In genomic region chr10:15836797-15837196, GRCh38 we compare ENCODE assay signal across 23 cellular contexts. TPM values are rescaled to one million over a fixed set of nuclear protein-coding genes. Genes with fewer than 3 reads are reported as not detected.
DNase-seq lines count a peak whose midpoint lies in the region; ATAC-seq and TF ChIP-seq lines count a peak whose summit lies in the region.
"Had no signal": no experiment of that assay in that cellular context is flagged by ENCODE, and none has a peak within 500 bp of the region (broad histone marks: within the 10 kb centered on the region; RNA-seq: fewer than 3 reads in every experiment).

No MANE protein-coding gene starts in this region.

- H3K4me1 Mint-ChIP-seq in activated CD8-positive, alpha-beta T cell treated with anti-CD3 and anti-CD28 coated beads for 36 hours (ENCODE audit: low read depth), result peaks cover 13% of the 10 kb centered on the region
- H3K4me1 Mint-ChIP-seq in activated CD8-positive, alpha-beta T cell treated with anti-CD3 and anti-CD28 coated beads, Interleukin-2, amount 10 ng/mL, durations not matched to agents 7 days and 5 days (ENCODE audit: low read depth), result peaks cover 2% of the 10 kb centered on the region
- H3K4me1 Mint-ChIP-seq in activated T-helper 17 cell treated with anti-CD3 and anti-CD28 coated beads, Interleukin-2, amount 50 U/mL, for 72 hours, result peaks cover 9% of the 10 kb centered on the region
- H3K4me1 Mint-ChIP-seq in activated T-cell treated with anti-CD3 and anti-CD28 coated beads, Interleukin-2, amount 50 U/mL, for 4 hours (ENCODE audit: low read depth), result peaks cover 4% of the 10 kb centered on the region

- no peak overlapping the region for H3K27ac ChIP-seq in liver (ENCODE audit: low read depth in 1 of 2, low read length in 2 of 2)
- H3K27ac ChIP-seq: A549; BLaER1 treated with 17β-estradiol and CSF1 and Interleukin-3, amounts not matched to agents 10 nM and 100 nM had no signal

- DNase-seq in activated CD8-positive, alpha-beta T cell treated with anti-CD3 and anti-CD28 coated beads for 36 hours, result no peak
- no peak for DNase-seq in activated CD8-positive, alpha-beta T cell treated with anti-CD3 and anti-CD28 coated beads, Interleukin-2, amount 10 ng/mL, durations not matched to agents 7 days and 5 days
- no peak for DNase-seq in NOMO-1 treated with DMSO at 0.1 percent for 48 hours (lab: John Stamatoyannopoulos, UW; ENCODE audit: unreplicated experiment)
- no peak for DNase-seq in RPMI8226
- no peak for DNase-seq in activated T-cell treated with anti-CD3 and anti-CD28 coated beads, Interleukin-2, amount 50 U/mL, for 4 hours
- DNase-seq: 8988T; ACHN; AML-193; BE2C; CD4-positive, alpha-beta T cell; CD8-positive, alpha-beta memory T cell; DMS 273 treated with DMSO at 0.1 percent for 48 hours; DMS79; EL; GDM1; GOT3 had no signal

- 23% methylated on average over 4 of the region's 4 CpGs for whole genome bisulfite sequencing in liver

- no peaks in the 10 kb centered on the region for H3K9me3 Mint-ChIP-seq in activated CD8-positive, alpha-beta T cell treated with anti-CD3 and anti-CD28 coated beads for 36 hours
- no peaks in the 10 kb centered on the region for H3K9me3 Mint-ChIP-seq in activated CD8-positive, alpha-beta T cell treated with anti-CD3 and anti-CD28 coated beads, Interleukin-2, amount 10 ng/mL, durations not matched to agents 7 days and 5 days (ENCODE audit: insufficient read depth)
- H3K9me3 Mint-ChIP-seq in activated T-helper 17 cell treated with anti-CD3 and anti-CD28 coated beads, Interleukin-2, amount 50 U/mL, for 72 hours, result no peaks in the 10 kb centered on the region
- no peaks in the 10 kb centered on the region for H3K9me3 Mint-ChIP-seq in activated T-cell treated with anti-CD3 and anti-CD28 coated beads, Interleukin-2, amount 50 U/mL, for 4 hours
- H3K9me3 Mint-ChIP-seq: CD14-positive monocyte; CD4-positive, alpha-beta T cell; CD8-positive, alpha-beta memory T cell had no signal

- POLR2A ChIA-PET in activated CD8-positive, alpha-beta T cell treated with anti-CD3 and anti-CD28 coated beads for 36 hours (lab: Charles Lee), result no interaction called here
- POLR2A ChIA-PET in activated CD8-positive, alpha-beta T cell treated with anti-CD3 and anti-CD28 coated beads, Interleukin-2, amount 10 ng/mL, durations not matched to agents 7 days and 5 days (lab: Charles Lee), result no interaction called here

- H3K4me3 Mint-ChIP-seq in activated CD8-positive, alpha-beta T cell treated with anti-CD3 and anti-CD28 coated beads for 36 hours, result no peak overlapping the region
- H3K4me3 Mint-ChIP-seq in activated CD8-positive, alpha-beta T cell treated with anti-CD3 and anti-CD28 coated beads, Interleukin-2, amount 10 ng/mL, durations not matched to agents 7 days and 5 days, result no peak overlapping the region
- H3K4me3 Mint-ChIP-seq in activated T-helper 17 cell treated with anti-CD3 and anti-CD28 coated beads, Interleukin-2, amount 50 U/mL, for 72 hours, result no peak overlapping the region
- no peak overlapping the region for H3K4me3 Mint-ChIP-seq in activated T-cell treated with anti-CD3 and anti-CD28 coated beads, Interleukin-2, amount 50 U/mL, for 4 hours
- H3K4me3 Mint-ChIP-seq: CD14-positive monocyte; CD4-positive, alpha-beta T cell; CD8-positive, alpha-beta memory T cell had no signal

- peaks cover 0 to 16% (median 9%) of the 10 kb centered on the region in 4 donors for H3K4me1 ChIP-seq in liver (ENCODE audit: control insufficient read depth in 4 of 4, insufficient read depth in 4 of 4, low read length in 3 of 4)
- H3K4me1 ChIP-seq: A549, BE2C, HAP-1 had no signal

- intact Hi-C loops in activated CD8-positive, alpha-beta T cell treated with anti-CD3 and anti-CD28 coated beads for 36 hours (cut with micrococcal nuclease), result no loop called here

- peaks cover 0 to 3% (median 0%) of the 10 kb centered on the region in 4 donors for H3K36me3 ChIP-seq in liver (ENCODE audit: control insufficient read depth in 4 of 4, insufficient read depth in 3 of 4, low read depth in 1 of 4, low read length in 3 of 4)
- H3K36me3 ChIP-seq: BE2C had no signal

- H3K9ac ChIP-seq in liver (ENCODE audit: low read depth in 1 of 2, low read length in 2 of 2), result no peak overlapping the region
- H3K9ac ChIP-seq: BLaER1 treated with 17β-estradiol and CSF1 and Interleukin-3, amounts not matched to agents 10 nM and 100 nM had no signal

- no peak overlapping the region for H3K4me3 ChIP-seq in liver (ENCODE audit: low read depth in 1 of 3, low read length in 3 of 3)
- H3K4me3 ChIP-seq: A549; BLaER1 treated with 17β-estradiol and CSF1 and Interleukin-3, amounts not matched to agents 10 nM and 100 nM; GM12878; HAP-1 had no signal

- peak; percentile 39 for ATAC-seq in activated CD8-positive, alpha-beta T cell treated with anti-CD3 and anti-CD28 coated beads for 36 hours
- ATAC-seq in activated CD8-positive, alpha-beta T cell treated with anti-CD3 and anti-CD28 coated beads, Interleukin-2, amount 10 ng/mL, durations not matched to agents 7 days and 5 days, result no peak
- ATAC-seq in activated T-helper 17 cell treated with anti-CD3 and anti-CD28 coated beads, Interleukin-2, amount 50 U/mL, for 72 hours (replicated peaks), result peak; percentile 52
- no peak for ATAC-seq in activated T-cell treated with anti-CD3 and anti-CD28 coated beads, Interleukin-2, amount 50 U/mL, for 4 hours
- ATAC-seq: A549, GM12878 had no signal

- no peak for TF ChIP-seq RAD21 in liver (IDR thresholded peaks at IDR 0.05)

- CTCF ChIA-PET in activated CD8-positive, alpha-beta T cell treated with anti-CD3 and anti-CD28 coated beads for 36 hours (lab: Charles Lee), result no interaction called here
- CTCF ChIA-PET in activated CD8-positive, alpha-beta T cell treated with anti-CD3 and anti-CD28 coated beads, Interleukin-2, amount 10 ng/mL, durations not matched to agents 7 days and 5 days (lab: Charles Lee), result no interaction called here

- no peaks in the 10 kb centered on the region for H3K9me3 ChIP-seq in liver (ENCODE audit: control insufficient read depth in 4 of 4, low read length in 3 of 4)
- H3K9me3 ChIP-seq: A549; BE2C; BLaER1 treated with 17β-estradiol and CSF1 and Interleukin-3, amounts not matched to agents 10 nM and 100 nM; HAP-1 had no signal

- TF ChIP-seq CTCF in activated CD8-positive, alpha-beta T cell treated with anti-CD3 and anti-CD28 coated beads for 36 hours (IDR thresholded peaks at IDR 0.05), result no peak
- TF ChIP-seq CTCF in liver (IDR thresholded peaks at IDR 0.05; ENCODE audit: low read depth, low read length, missing input control), result no peak

- H3K27me3 Mint-ChIP-seq in activated CD8-positive, alpha-beta T cell treated with anti-CD3 and anti-CD28 coated beads for 36 hours, result no peaks in the 10 kb centered on the region
- H3K27me3 Mint-ChIP-seq in activated CD8-positive, alpha-beta T cell treated with anti-CD3 and anti-CD28 coated beads, Interleukin-2, amount 10 ng/mL, durations not matched to agents 7 days and 5 days (ENCODE audit: low read depth), result no peaks in the 10 kb centered on the region
- H3K27me3 Mint-ChIP-seq in activated T-helper 17 cell treated with anti-CD3 and anti-CD28 coated beads, Interleukin-2, amount 50 U/mL, for 72 hours, result no peaks in the 10 kb centered on the region
- no peaks in the 10 kb centered on the region for H3K27me3 Mint-ChIP-seq in activated T-cell treated with anti-CD3 and anti-CD28 coated beads, Interleukin-2, amount 50 U/mL, for 4 hours (ENCODE audit: low read depth)
- H3K27me3 Mint-ChIP-seq: CD4-positive, alpha-beta T cell; CD8-positive, alpha-beta memory T cell had no signal

- H3K27me3 ChIP-seq in liver (ENCODE audit: control insufficient read depth in 4 of 4, insufficient read depth in 4 of 4, low read length in 3 of 4), result no peaks in the 10 kb centered on the region
- H3K27me3 ChIP-seq: BE2C; BLaER1 treated with 17β-estradiol and CSF1 and Interleukin-3, amounts not matched to agents 10 nM and 100 nM had no signal

- peaks cover 15% of the 10 kb centered on the region for H3K36me3 Mint-ChIP-seq in activated CD8-positive, alpha-beta T cell treated with anti-CD3 and anti-CD28 coated beads for 36 hours (ENCODE audit: low read depth)
- H3K36me3 Mint-ChIP-seq in activated CD8-positive, alpha-beta T cell treated with anti-CD3 and anti-CD28 coated beads, Interleukin-2, amount 10 ng/mL, durations not matched to agents 7 days and 5 days (ENCODE audit: low read depth), result peaks cover 24% of the 10 kb centered on the region
- H3K36me3 Mint-ChIP-seq in activated T-helper 17 cell treated with anti-CD3 and anti-CD28 coated beads, Interleukin-2, amount 50 U/mL, for 72 hours (ENCODE audit: low read depth), result peaks cover 38% of the 10 kb centered on the region
- peaks cover 14% of the 10 kb centered on the region for H3K36me3 Mint-ChIP-seq in activated T-cell treated with anti-CD3 and anti-CD28 coated beads, Interleukin-2, amount 50 U/mL, for 4 hours (ENCODE audit: insufficient read depth)

- no peak overlapping the region for H3K27ac Mint-ChIP-seq in activated CD8-positive, alpha-beta T cell treated with anti-CD3 and anti-CD28 coated beads for 36 hours
- H3K27ac Mint-ChIP-seq in activated CD8-positive, alpha-beta T cell treated with anti-CD3 and anti-CD28 coated beads, Interleukin-2, amount 10 ng/mL, durations not matched to agents 7 days and 5 days, result no peak overlapping the region
- no peak overlapping the region for H3K27ac Mint-ChIP-seq in activated T-helper 17 cell treated with anti-CD3 and anti-CD28 coated beads, Interleukin-2, amount 50 U/mL, for 72 hours
- H3K27ac Mint-ChIP-seq: CD14-positive monocyte; CD4-positive, alpha-beta T cell; CD8-positive, alpha-beta memory T cell had no signal

TF ChIP-seq in liver, 16 proteins besides CTCF, POLR2A, EP300 and RAD21 (continues in another document):
- peak; percentile 25 for TF ChIP-seq ATF3 (IDR thresholded peaks at IDR 0.05)
- peak; percentile 59 for TF ChIP-seq HNF4G (IDR thresholded peaks at IDR 0.05)
- peak; percentile 82 to 87 for TF ChIP-seq RXRA (IDR thresholded peaks at IDR 0.05)

RNA-seq across cellular contexts. Expression of gene MINDY3, which starts 23.5 kb away (rescaled TPM):
- total RNA-seq in activated CD8-positive, alpha-beta T cell treated with anti-CD3 and anti-CD28 coated beads for 36 hours, result 10 to 100 TPM; 12.0 to 14.6 TPM
- total RNA-seq in activated CD8-positive, alpha-beta T cell treated with anti-CD3 and anti-CD28 coated beads, Interleukin-2, amount 10 ng/mL, durations not matched to agents 7 days and 5 days, result 10 to 100 TPM; 16.5 to 17.9 TPM
- total RNA-seq in activated T-helper 17 cell treated with anti-CD3 and anti-CD28 coated beads, Interleukin-2, amount 50 U/mL, for 72 hours, result 10 to 100 TPM; 22.0 to 23.2 TPM
- total RNA-seq in liver, result 10 to 100 TPM; 11.7 to 16.1 TPM
- polyA plus RNA-seq in liver, result 10 to 100 TPM in 1 of 2 donors, 1 to 10 TPM in 1; 6.5 to 12.9 TPM
- total RNA-seq in activated T-cell treated with anti-CD3 and anti-CD28 coated beads, Interleukin-2, amount 50 U/mL, for 4 hours, result 10 to 100 TPM; 17.5 to 18.0 (median 17.6) TPM

Comparison
In these comparisons a context has a peak if more than half of its experiments do, and no peak if none do; other contexts are left out.
1. ATAC-seq: peak in activated CD8-positive, alpha-beta T cell treated with anti-CD3 and anti-CD28 coated beads for 36 hours (single experiment) and activated T-helper 17 cell treated with anti-CD3 and anti-CD28 coated beads, Interleukin-2, amount 50 U/mL, for 72 hours (single experiment); none in activated CD8-positive, alpha-beta T cell treated with anti-CD3 and anti-CD28 coated beads, Interleukin-2, amount 10 ng/mL, durations not matched to agents 7 days and 5 days (single experiment) and activated T-cell treated with anti-CD3 and anti-CD28 coated beads, Interleukin-2, amount 50 U/mL, for 4 hours (0 of 2).